ENCODE assay signal across 8 cellular contexts in the genomic region with DNA sequence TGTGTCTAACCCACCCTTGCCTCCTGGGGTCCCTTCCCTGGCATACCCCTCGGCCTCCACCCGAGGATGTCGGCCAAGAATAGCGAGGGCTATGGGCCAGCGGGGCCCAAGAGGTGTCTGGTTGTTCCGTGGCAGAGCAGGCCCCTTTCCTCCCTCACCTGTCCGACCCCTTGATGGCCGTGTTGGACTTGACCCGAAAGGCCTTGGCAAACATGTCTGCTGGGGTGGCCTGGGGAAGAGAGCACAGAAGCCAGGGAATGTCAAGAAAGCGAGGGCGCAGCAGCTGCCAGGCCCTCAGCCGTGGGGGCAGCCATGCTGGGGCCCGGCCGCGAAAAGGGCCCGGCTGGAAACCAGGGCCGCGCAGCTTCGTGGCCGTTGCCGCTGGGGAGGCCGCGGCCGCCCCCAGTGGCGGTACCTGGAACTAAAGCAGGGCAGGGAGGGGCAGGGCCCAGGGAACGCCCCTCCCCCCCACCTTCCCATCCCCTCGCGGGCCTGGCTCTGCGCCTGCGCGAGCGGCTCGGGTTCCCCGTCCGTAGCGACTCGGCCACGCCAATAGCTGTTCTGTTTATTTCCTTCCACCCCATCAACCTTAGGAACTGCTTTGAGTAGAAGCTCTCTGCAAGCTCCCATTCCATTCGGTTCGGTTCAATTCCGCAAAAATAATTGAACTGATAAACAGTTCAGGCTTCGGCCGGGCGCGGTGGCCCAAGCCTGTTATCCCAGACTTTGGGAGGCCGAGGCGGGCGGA. TPM values are rescaled to one million over a fixed set of nuclear protein-coding genes. Genes with fewer than 3 reads are reported as not detected.
DNase-seq lines count a peak whose midpoint lies in the region; TF ChIP-seq lines count a peak whose summit lies in the region.

A gene with protein sequence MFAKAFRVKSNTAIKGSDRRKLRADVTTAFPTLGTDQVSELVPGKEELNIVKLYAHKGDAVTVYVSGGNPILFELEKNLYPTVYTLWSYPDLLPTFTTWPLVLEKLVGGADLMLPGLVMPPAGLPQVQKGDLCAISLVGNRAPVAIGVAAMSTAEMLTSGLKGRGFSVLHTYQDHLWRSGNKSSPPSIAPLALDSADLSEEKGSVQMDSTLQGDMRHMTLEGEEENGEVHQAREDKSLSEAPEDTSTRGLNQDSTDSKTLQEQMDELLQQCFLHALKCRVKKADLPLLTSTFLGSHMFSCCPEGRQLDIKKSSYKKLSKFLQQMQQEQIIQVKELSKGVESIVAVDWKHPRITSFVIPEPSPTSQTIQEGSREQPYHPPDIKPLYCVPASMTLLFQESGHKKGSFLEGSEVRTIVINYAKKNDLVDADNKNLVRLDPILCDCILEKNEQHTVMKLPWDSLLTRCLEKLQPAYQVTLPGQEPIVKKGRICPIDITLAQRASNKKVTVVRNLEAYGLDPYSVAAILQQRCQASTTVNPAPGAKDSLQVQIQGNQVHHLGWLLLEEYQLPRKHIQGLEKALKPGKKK (minus strand): TSS at position 337 of the 748 bp plus-strand sequence. CDS start 123 bp downstream, at position 214.

- H3K4me3 ChIP-seq in HEK293 (ENCODE audit: low read depth, low read length), result peak within 1 kb of the TSS; percentile 69
- peak within 1 kb of the TSS; percentile 54 for H3K4me3 ChIP-seq in SJSA1
- H3K4me3 ChIP-seq in foreskin fibroblast (ENCODE audit: low read depth in 1 of 2, low read length in 2 of 2), result peak within 1 kb of the TSS; percentile 79 to 85
- H3K4me3 ChIP-seq in neuron (ENCODE audit: low read length), result peak within 1 kb of the TSS; percentile 71

- POLR2A ChIA-PET in HEK293 (lab: Yijun Ruan, JAX), result interaction anchor here (0.6 to 1.6 kb wide), 7 partner anchors 18 to 843 kb away, joined by 3 to 19 read pairs (median 4); partner anchors contain the start of gene DYRK3

- H3K4me1 ChIP-seq in HEK293 (ENCODE audit: control insufficient read depth, insufficient read depth, low read length) (no peaks in the 10 kb centered on the region), SJSA1 (replicated peaks) (peaks cover 10% of the 10 kb centered on the region), neuron (ENCODE audit: insufficient read depth, low read length) (peaks cover 8% of the 10 kb centered on the region)

- H3K27me3 ChIP-seq in SJSA1 (replicated peaks), result no peaks in the 10 kb centered on the region
- H3K27me3 ChIP-seq in neuron (ENCODE audit: insufficient read depth, low read length), result peaks cover 6% of the 10 kb centered on the region

- H2AFZ ChIP-seq in neuron (ENCODE audit: low read depth, low read length), result peak within 1 kb of the TSS; percentile 75

- CTCF ChIA-PET in HEK293 (lab: Yijun Ruan, JAX), result interaction anchor here (0.6 to 2.8 kb wide), 14 partner anchors 9 to 175 kb away, joined by 3 to 27 read pairs (median 4); partner anchors contain the start of gene DYRK3

- TF ChIP-seq CTCF in HEK293 (tag by site-specific recombination; IDR thresholded peaks at IDR 0.05) (peak; percentile 99), foreskin fibroblast (IDR thresholded peaks at IDR 0.05; ENCODE audit: low read depth, low read length) (peak; percentile 88)

- H3K36me3 ChIP-seq in HEK293 (ENCODE audit: control insufficient read depth in 2 of 2, insufficient read depth in 1 of 2, low read length in 2 of 2), result peaks cover 5 to 31% of the 10 kb centered on the region in 2 experiments; a peak in 2 of 3 replicates
- peaks cover 31% of the 10 kb centered on the region for H3K36me3 ChIP-seq in SJSA1
- peaks cover 3% of the 10 kb centered on the region for H3K36me3 ChIP-seq in neuron (ENCODE audit: insufficient read depth, low read length)

- H3K27ac ChIP-seq in HEK293 (ENCODE audit: extremely low read depth, low read depth, low read length) (peak within 1 kb of the TSS; percentile 93), SJSA1 (peak within 1 kb of the TSS; percentile 66)

- DNase-seq in GF-D8 (lab: John Stamatoyannopoulos, UW) (peak; percentile 43), MV-4-11 (lab: John Stamatoyannopoulos, UW) (peak; percentile 86), SJSA1 (ENCODE audit: low read depth in 1 of 2, low spot score in 2 of 2) (peak; percentile 94 to 98), foreskin fibroblast (peak; percentile 90 to 98), stromal cell of bone marrow (ENCODE audit: low read depth) (peak; percentile 80)
- peak; percentile 91 for DNase-seq in activated gamma-delta T cell treated with anti-CD3 and anti-CD28 coated beads, Interleukin-2, amount 50 U/mL, for 16 hours (ENCODE audit: low read depth)

- H3K9me3 ChIP-seq in HEK293 (ENCODE audit: control insufficient read depth, insufficient read depth, low read depth, low read length) (no peaks in the 10 kb centered on the region), SJSA1 (replicated peaks) (no peaks in the 10 kb centered on the region), neuron (ENCODE audit: low read length) (no peaks in the 10 kb centered on the region)

TF ChIP-seq in HEK293, 187 proteins besides CTCF, POLR2A, EP300 and RAD21 (continues in another document):
- TF ChIP-seq ZNF214 (tag by site-specific recombination; IDR thresholded peaks at IDR 0.05; ENCODE audit: borderline replicate concordance) (no peak), ZNF629 (tag by site-specific recombination; IDR thresholded peaks at IDR 0.05) (peak; percentile 91), ZNF777 (tag by site-specific recombination; IDR thresholded peaks at IDR 0.05; ENCODE audit: borderline replicate concordance) (peak; percentile 42; the same call in 1 of the 2 replicates), SCRT1 (tag by site-specific recombination; IDR thresholded peaks at IDR 0.05; ENCODE audit: borderline replicate concordance) (no peak), ZNF37A (tag by site-specific recombination; IDR thresholded peaks at IDR 0.05) (0 out of 2 replicates have a peak, but pooled peaks have one; percentile 10), ZNF639 (tag by site-specific recombination; IDR thresholded peaks at IDR 0.05) (peak; percentile 96), ZNF610 (tag by site-specific recombination; IDR thresholded peaks at IDR 0.05; ENCODE audit: borderline replicate concordance) (peak; percentile 93), ZNF785 (tag by site-specific recombination; IDR thresholded peaks at IDR 0.05) (peak; percentile 97), ZNF391 (tag by site-specific recombination; IDR thresholded peaks at IDR 0.05; ENCODE audit: borderline replicate concordance, low read depth) (peak; percentile 95), ZNF324 (tag by site-specific recombination; IDR thresholded peaks at IDR 0.05) (peak; percentile 100), ZNF76 (tag by site-specific recombination; IDR thresholded peaks at IDR 0.05; ENCODE audit: borderline replicate concordance, low read depth) (peak; percentile 90), ZNF596 (tag by site-specific recombination; IDR thresholded peaks at IDR 0.05) (no peak), ZBTB6 (tag by site-specific recombination; IDR thresholded peaks at IDR 0.05) (peak; percentile 67; the same call in 1 of the 2 replicates), EGR2 (tag by site-specific recombination; IDR thresholded peaks at IDR 0.05; ENCODE audit: low read depth) (no peak), ZNF837 (tag by site-specific recombination; IDR thresholded peaks at IDR 0.05) (peak; percentile 77; the same call in 1 of the 2 replicates), ZFP37 (tag by site-specific recombination; IDR thresholded peaks at IDR 0.05) (peak; percentile 100), ZSCAN16 (tag by site-specific recombination; IDR thresholded peaks at IDR 0.05) (peak; percentile 71; the same call in 1 of the 2 replicates), GFI1B (tag by site-specific recombination; IDR thresholded peaks at IDR 0.05) (0 out of 2 replicates have a peak, but pooled peaks have one; percentile 15), ZNF26 (tag by site-specific recombination; IDR thresholded peaks at IDR 0.05) (no peak), ZNF354C (tag by site-specific recombination; IDR thresholded peaks at IDR 0.05; ENCODE audit: borderline replicate concordance, low read depth) (no peak), HOXC10 (CRISPR knock-in tag; IDR thresholded peaks at IDR 0.05) (no peak), ZNF514 (tag by site-specific recombination; IDR thresholded peaks at IDR 0.05) (no peak), ZNF561 (tag by site-specific recombination; IDR thresholded peaks at IDR 0.05; ENCODE audit: borderline replicate concordance) (peak; percentile 96), ZNF670 (tag by site-specific recombination; IDR thresholded peaks at IDR 0.05; ENCODE audit: low read depth) (no peak)

RNA-seq across cellular contexts. Expression of the gene that starts here (rescaled TPM):
- total RNA-seq in SJSA1 (2014; rRNA removed; shearing (Covaris generic)), result 41.0 and 53.8 TPM in 2 replicates

Comparison
In these comparisons a context has a peak if more than half of its experiments do, and no peak if none do; other contexts are left out.
1. Peak in every context shown above with its lines: DNase-seq, H3K4me3 ChIP-seq and H3K27ac ChIP-seq.
2. DNase-seq: peak in every context shown above with its lines; median percentile 96 in SJSA1; 94 in foreskin fibroblast; 91 in activated gamma-delta T cell treated with anti-CD3 and anti-CD28 coated beads, Interleukin-2, amount 50 U/mL, for 16 hours; 86 in MV-4-11; 80 in stromal cell of bone marrow; 43 in GF-D8.